ENCODE assay signal across 8 cellular contexts in genomic region chr16:17470002-17470870, GRCh38. TPM values are rescaled to one million over a fixed set of nuclear protein-coding genes. Genes with fewer than 3 reads are reported as not detected.
DNase-seq lines count a peak whose midpoint lies in the region; ATAC-seq, FAIRE-seq and TF ChIP-seq lines count a peak whose summit lies in the region.

No MANE protein-coding gene starts in this region.

- H3K27me3 Mint-ChIP-seq in T-helper 2 cell treated with Interferon-gamma antibody and Interleukin-4, amounts not matched to agents 5 μg/mL and 100 μg/mL, for 36 hours (ENCODE audit: low read depth), result no peaks in the 10 kb centered on the region

- peak; percentile 16 for FAIRE-seq in GM12891 (lab: Jason Lieb, UNC)

- H2BK120ac ChIP-seq in mesenchymal stem cell (ENCODE audit: low read depth, low read length), result no peak overlapping the region

- no peaks in the 10 kb centered on the region for H3K79me1 ChIP-seq in mesenchymal stem cell (replicated peaks; ENCODE audit: low read length, poor library complexity, severe bottlenecking)

- H3K9me3 ChIP-seq in mesenchymal stem cell (ENCODE audit: control insufficient read depth, low read length) (no peaks in the 10 kb centered on the region), thoracic aorta (no peaks in the 10 kb centered on the region)

- H3K4me3 ChIP-seq in mesenchymal stem cell (ENCODE audit: insufficient read depth in 1 of 2, low read depth in 1 of 2, low read length in 2 of 2) (peak overlapping the region; percentile 45 to 91), thoracic aorta (peak overlapping the region; percentile 75)

- H3K4me1 ChIP-seq in mesenchymal stem cell (ENCODE audit: control insufficient read depth, insufficient read depth, low read depth, low read length) (peaks cover 6% of the 10 kb centered on the region), thoracic aorta (ENCODE audit: control insufficient read depth in 1 of 2, low read depth in 2 of 2) (peaks cover 17 to 38% of the 10 kb centered on the region in 2 donors)

- no peak for TF ChIP-seq POLR2A in GM12891 (IDR thresholded peaks at IDR 0.05; ENCODE audit: low read depth, low read length)

- H2BK12ac ChIP-seq in mesenchymal stem cell (ENCODE audit: low read length in 2 of 2), result no peak overlapping the region

- H2AFZ ChIP-seq in mesenchymal stem cell (ENCODE audit: low read depth, low read length), result no peak overlapping the region

- peak overlapping the region in 1 of 2 experiments; percentile 50 for H3K23ac ChIP-seq in mesenchymal stem cell (ENCODE audit: low read length in 2 of 2)

- H3K27ac Mint-ChIP-seq in T-helper 2 cell treated with Interferon-gamma antibody and Interleukin-4, amounts not matched to agents 5 μg/mL and 100 μg/mL, for 36 hours, result peak overlapping the region; percentile 82

- H4K8ac ChIP-seq in mesenchymal stem cell (ENCODE audit: low read length), result no peak overlapping the region

- DNase-seq in GM12891 (ENCODE audit: insufficient read length, low spot score), result no peak
- peak; percentile 15 for DNase-seq in T-helper 2 cell treated with Interferon-gamma antibody and Interleukin-4, amounts not matched to agents 5 μg/mL and 100 μg/mL, for 36 hours (ENCODE audit: low spot score)
- DNase-seq in mesenchymal stem cell, result no peak
- no peak for DNase-seq in thoracic aorta (ENCODE audit: low spot score)
- DNase-seq in SIG-M5 (lab: John Stamatoyannopoulos, UW), result no peak
- no peak for DNase-seq in HEK293T (ENCODE audit: extremely low spot score)

- H4K91ac ChIP-seq in mesenchymal stem cell (ENCODE audit: low read length), result no peak overlapping the region

- peak overlapping the region; percentile 91 for H3K9ac ChIP-seq in mesenchymal stem cell (ENCODE audit: low read length)

- H3K9me3 Mint-ChIP-seq in T-helper 2 cell treated with Interferon-gamma antibody and Interleukin-4, amounts not matched to agents 5 μg/mL and 100 μg/mL, for 36 hours, result no peaks in the 10 kb centered on the region

- H3K4me1 Mint-ChIP-seq in T-helper 2 cell treated with Interferon-gamma antibody and Interleukin-4, amounts not matched to agents 5 μg/mL and 100 μg/mL, for 36 hours (ENCODE audit: low read depth), result peaks cover 62% of the 10 kb centered on the region

- no peak overlapping the region for H3K14ac ChIP-seq in mesenchymal stem cell (ENCODE audit: low read length in 2 of 2)

- peaks cover 41% of the 10 kb centered on the region for H3K36me3 Mint-ChIP-seq in T-helper 2 cell treated with Interferon-gamma antibody and Interleukin-4, amounts not matched to agents 5 μg/mL and 100 μg/mL, for 36 hours (ENCODE audit: low read depth)

- no peak for TF ChIP-seq CTCF in thoracic aorta (IDR thresholded peaks at IDR 0.05)

- H3K18ac ChIP-seq in mesenchymal stem cell (ENCODE audit: low read depth in 1 of 2, low read length in 2 of 2), result no peak overlapping the region

- H2BK15ac ChIP-seq in mesenchymal stem cell (ENCODE audit: low read depth, poor library complexity, severe bottlenecking), result no peak overlapping the region

- peak overlapping the region; percentile 71 for H3K4me2 ChIP-seq in mesenchymal stem cell (ENCODE audit: low read length, poor library complexity, severe bottlenecking)

- CTCF ChIA-PET in HEK293T (lab: Yijun Ruan, JAX), result no interaction called here

- H3K4me3 Mint-ChIP-seq in T-helper 2 cell treated with Interferon-gamma antibody and Interleukin-4, amounts not matched to agents 5 μg/mL and 100 μg/mL, for 36 hours, result peak overlapping the region; percentile 95

- ATAC-seq in thoracic aorta (ENCODE audit: insufficient number of reproducible peaks, low FRiP score, low read depth) (no peak), HG03139 (IDR thresholded peaks at IDR 0.05; ENCODE audit: unreplicated experiment) (no peak)

- peaks cover 0 to 12% of the 10 kb centered on the region in 2 experiments for H3K36me3 ChIP-seq in mesenchymal stem cell (ENCODE audit: control insufficient read depth in 1 of 2, insufficient read depth in 2 of 2, low read depth in 1 of 2, low read length in 2 of 2)
- no peaks in the 10 kb centered on the region for H3K36me3 ChIP-seq in thoracic aorta

- POLR2A ChIA-PET in HEK293T (lab: Yijun Ruan, JAX), result no interaction called here

- no peak overlapping the region for H2BK5ac ChIP-seq in mesenchymal stem cell (ENCODE audit: low read depth, low read length, poor library complexity, severe bottlenecking)

- H2AK5ac ChIP-seq in mesenchymal stem cell (ENCODE audit: low read length, severe bottlenecking), result no peak overlapping the region

- H3K27me3 ChIP-seq in mesenchymal stem cell (ENCODE audit: control insufficient read depth in 1 of 2, insufficient read depth in 1 of 2, low read length in 2 of 2) (peaks cover 0 to 44% of the 10 kb centered on the region in 2 experiments), thoracic aorta (replicated peaks; ENCODE audit: insufficient read depth) (no peaks in the 10 kb centered on the region)

- H3K27ac ChIP-seq in cingulate gyrus (ENCODE audit: low read depth, low read length) (peak overlapping the region; percentile 10), mesenchymal stem cell (ENCODE audit: low read length, poor library complexity, severe bottlenecking) (no peak overlapping the region), thoracic aorta (no peak overlapping the region)

- 2% methylated on average over 47 of the region's 96 CpGs for WGBS in mesenchymal stem cell

- no peak overlapping the region for H3K4ac ChIP-seq in mesenchymal stem cell (ENCODE audit: low read depth in 1 of 2, low read length in 2 of 2)

TF ChIP-seq in GM12891, 5 proteins besides CTCF, POLR2A, EP300 and RAD21:
- TF ChIP-seq POLR2AphosphoS5 (IDR thresholded peaks at IDR 0.05; ENCODE audit: low read depth, low read length) (no peak), POU2F2 (IDR thresholded peaks at IDR 0.05; ENCODE audit: low read depth, low read length) (no peak), SPI1 (IDR thresholded peaks at IDR 0.05; ENCODE audit: low read depth, low read length) (no peak), PAX5 (IDR thresholded peaks at IDR 0.05; ENCODE audit: insufficient read depth, low read length, severe bottlenecking) (no peak), TAF1 (IDR thresholded peaks at IDR 0.05; ENCODE audit: low read depth, low read length) (no peak)

TF ChIP-seq in HEK293T, 16 proteins besides CTCF, POLR2A, EP300 and RAD21:
- no peak for TF ChIP-seq HDGF (IDR thresholded peaks at IDR 0.05; ENCODE audit: borderline replicate concordance)
- TF ChIP-seq FOXK2 (IDR thresholded peaks at IDR 0.05), result no peak
- no peak for TF ChIP-seq ARNT (IDR thresholded peaks at IDR 0.05)
- no peak for TF ChIP-seq SUZ12 (IDR thresholded peaks at IDR 0.05)
- no peak for TF ChIP-seq FOXA1 (IDR thresholded peaks at IDR 0.05)
- TF ChIP-seq ELF4 (IDR thresholded peaks at IDR 0.05), result no peak
- no peak for TF ChIP-seq LEF1 (IDR thresholded peaks at IDR 0.05; ENCODE audit: borderline replicate concordance)
- TF ChIP-seq L3MBTL2 (conservative IDR thresholded peaks at IDR 0.05), result no peak
- no peak for TF ChIP-seq FOXM1 (IDR thresholded peaks at IDR 0.05; ENCODE audit: borderline replicate concordance)
- TF ChIP-seq PKNOX1 (IDR thresholded peaks at IDR 0.05), result no peak
- TF ChIP-seq SP1 (IDR thresholded peaks at IDR 0.05), result no peak
- TF ChIP-seq TARDBP (IDR thresholded peaks at IDR 0.05), result no peak
- no peak for TF ChIP-seq CTBP1 (IDR thresholded peaks at IDR 0.05; ENCODE audit: borderline replicate concordance)
- TF ChIP-seq ZNF384 (IDR thresholded peaks at IDR 0.05), result no peak
- TF ChIP-seq NFRKB (IDR thresholded peaks at IDR 0.05), result no peak
- no peak for TF ChIP-seq BHLHE40 (IDR thresholded peaks at IDR 0.05; ENCODE audit: borderline replicate concordance)

RNA-seq across cellular contexts. Expression of gene XYLT1, which starts 0.5 kb away (rescaled TPM):
- polyA plus RNA-seq in GM12891 (2012; ENCODE audit: low read depth, missing spikeins), result 5.8 TPM
- 0.01 TPM for polyA plus RNA-seq in mesenchymal stem cell (2013, experiment 1 of 2)
- 0.03 TPM for polyA plus RNA-seq in mesenchymal stem cell (2013, experiment 2 of 2)
- 10 to 100 TPM; 13.1 to 22.5 TPM for total RNA-seq in thoracic aorta
